ENCODE assay signal across 2 cellular contexts in genomic region chr17:17300624-17301568, GRCh38.
TF ChIP-seq lines count a peak whose summit lies in the region.

No MANE protein-coding gene starts in this region.

TF ChIP-seq in A549, 52 proteins besides CTCF, POLR2A, EP300 and RAD21 (continued from another document and continues in another):
- TF ChIP-seq FOSL2 (IDR thresholded peaks at IDR 0.05) (no peak), FOSL2 (CRISPR knock-in tag; IDR thresholded peaks at IDR 0.05) (no peak), NR3C1 (IDR thresholded peaks at IDR 0.05) (no peak), BHLHE40 (IDR thresholded peaks at IDR 0.05; ENCODE audit: low read depth, low read length) (no peak), NPAS2 (CRISPR knock-in tag; IDR thresholded peaks at IDR 0.05; ENCODE audit: borderline replicate concordance) (no peak), MAFK (IDR thresholded peaks at IDR 0.05; ENCODE audit: partially characterized antibody) (peak; percentile 30), MAZ (IDR thresholded peaks at IDR 0.05; ENCODE audit: borderline replicate concordance, low read depth, low read length) (no peak), BCL3 (IDR thresholded peaks at IDR 0.05) (no peak; the same call in 2 of the 3 replicates), EHF (CRISPR knock-in tag; IDR thresholded peaks at IDR 0.05) (no peak), MYC (IDR thresholded peaks at IDR 0.05; ENCODE audit: borderline replicate concordance, low read length) (no peak), TFCP2L1 (CRISPR knock-in tag; IDR thresholded peaks at IDR 0.05) (peak; percentile 36; the same call in 1 of the 2 replicates), KDM5A (IDR thresholded peaks at IDR 0.05) (0 out of 2 replicates have a peak, but pooled peaks have one; percentile 14), EHMT2 (IDR thresholded peaks at IDR 0.05; ENCODE audit: low read depth) (no peak; the same call in 1 of the 2 replicates), CHD4 (IDR thresholded peaks at IDR 0.05; ENCODE audit: borderline replicate concordance) (peak; percentile 91; the same call in 1 of the 2 replicates), HEYL (CRISPR knock-in tag; IDR thresholded peaks at IDR 0.05) (no peak), TP53 (CRISPR knock-in tag; IDR thresholded peaks at IDR 0.05) (0 out of 2 replicates have a peak, but pooled peaks have one; percentile 44), KDM1A (IDR thresholded peaks at IDR 0.05; ENCODE audit: low read depth) (peak; percentile 71), FOSB (CRISPR knock-in tag; IDR thresholded peaks at IDR 0.05) (no peak), ELK1 (IDR thresholded peaks at IDR 0.05; ENCODE audit: low read depth, low read length) (no peak), ZNF302 (CRISPR knock-in tag; IDR thresholded peaks at IDR 0.05) (no peak), POLR2AphosphoS2 (conservative IDR thresholded peaks at IDR 0.05; ENCODE audit: low read length) (no peak), ZC3H11A (IDR thresholded peaks at IDR 0.05) (no peak)
- TF ChIP-seq, protein P1, sequence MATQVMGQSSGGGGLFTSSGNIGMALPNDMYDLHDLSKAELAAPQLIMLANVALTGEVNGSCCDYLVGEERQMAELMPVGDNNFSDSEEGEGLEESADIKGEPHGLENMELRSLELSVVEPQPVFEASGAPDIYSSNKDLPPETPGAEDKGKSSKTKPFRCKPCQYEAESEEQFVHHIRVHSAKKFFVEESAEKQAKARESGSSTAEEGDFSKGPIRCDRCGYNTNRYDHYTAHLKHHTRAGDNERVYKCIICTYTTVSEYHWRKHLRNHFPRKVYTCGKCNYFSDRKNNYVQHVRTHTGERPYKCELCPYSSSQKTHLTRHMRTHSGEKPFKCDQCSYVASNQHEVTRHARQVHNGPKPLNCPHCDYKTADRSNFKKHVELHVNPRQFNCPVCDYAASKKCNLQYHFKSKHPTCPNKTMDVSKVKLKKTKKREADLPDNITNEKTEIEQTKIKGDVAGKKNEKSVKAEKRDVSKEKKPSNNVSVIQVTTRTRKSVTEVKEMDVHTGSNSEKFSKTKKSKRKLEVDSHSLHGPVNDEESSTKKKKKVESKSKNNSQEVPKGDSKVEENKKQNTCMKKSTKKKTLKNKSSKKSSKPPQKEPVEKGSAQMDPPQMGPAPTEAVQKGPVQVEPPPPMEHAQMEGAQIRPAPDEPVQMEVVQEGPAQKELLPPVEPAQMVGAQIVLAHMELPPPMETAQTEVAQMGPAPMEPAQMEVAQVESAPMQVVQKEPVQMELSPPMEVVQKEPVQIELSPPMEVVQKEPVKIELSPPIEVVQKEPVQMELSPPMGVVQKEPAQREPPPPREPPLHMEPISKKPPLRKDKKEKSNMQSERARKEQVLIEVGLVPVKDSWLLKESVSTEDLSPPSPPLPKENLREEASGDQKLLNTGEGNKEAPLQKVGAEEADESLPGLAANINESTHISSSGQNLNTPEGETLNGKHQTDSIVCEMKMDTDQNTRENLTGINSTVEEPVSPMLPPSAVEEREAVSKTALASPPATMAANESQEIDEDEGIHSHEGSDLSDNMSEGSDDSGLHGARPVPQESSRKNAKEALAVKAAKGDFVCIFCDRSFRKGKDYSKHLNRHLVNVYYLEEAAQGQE (IDR thresholded peaks at IDR 0.05) = no peak
- TF ChIP-seq, protein P2, sequence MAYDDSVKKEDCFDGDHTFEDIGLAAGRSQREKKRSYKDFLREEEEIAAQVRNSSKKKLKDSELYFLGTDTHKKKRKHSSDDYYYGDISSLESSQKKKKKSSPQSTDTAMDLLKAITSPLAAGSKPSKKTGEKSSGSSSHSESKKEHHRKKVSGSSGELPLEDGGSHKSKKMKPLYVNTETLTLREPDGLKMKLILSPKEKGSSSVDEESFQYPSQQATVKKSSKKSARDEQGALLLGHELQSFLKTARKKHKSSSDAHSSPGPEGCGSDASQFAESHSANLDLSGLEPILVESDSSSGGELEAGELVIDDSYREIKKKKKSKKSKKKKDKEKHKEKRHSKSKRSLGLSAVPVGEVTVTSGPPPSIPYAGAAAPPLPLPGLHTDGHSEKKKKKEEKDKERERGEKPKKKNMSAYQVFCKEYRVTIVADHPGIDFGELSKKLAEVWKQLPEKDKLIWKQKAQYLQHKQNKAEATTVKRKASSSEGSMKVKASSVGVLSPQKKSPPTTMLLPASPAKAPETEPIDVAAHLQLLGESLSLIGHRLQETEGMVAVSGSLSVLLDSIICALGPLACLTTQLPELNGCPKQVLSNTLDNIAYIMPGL (CRISPR knock-in tag; IDR thresholded peaks at IDR 0.05; ENCODE audit: borderline replicate concordance) = no peak; the same call in 1 of the 2 replicates
- TF ChIP-seq, protein P3, sequence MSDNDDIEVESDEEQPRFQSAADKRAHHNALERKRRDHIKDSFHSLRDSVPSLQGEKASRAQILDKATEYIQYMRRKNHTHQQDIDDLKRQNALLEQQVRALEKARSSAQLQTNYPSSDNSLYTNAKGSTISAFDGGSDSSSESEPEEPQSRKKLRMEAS (IDR thresholded peaks at IDR 0.05) = peak; percentile 48
- TF ChIP-seq, protein P4, sequence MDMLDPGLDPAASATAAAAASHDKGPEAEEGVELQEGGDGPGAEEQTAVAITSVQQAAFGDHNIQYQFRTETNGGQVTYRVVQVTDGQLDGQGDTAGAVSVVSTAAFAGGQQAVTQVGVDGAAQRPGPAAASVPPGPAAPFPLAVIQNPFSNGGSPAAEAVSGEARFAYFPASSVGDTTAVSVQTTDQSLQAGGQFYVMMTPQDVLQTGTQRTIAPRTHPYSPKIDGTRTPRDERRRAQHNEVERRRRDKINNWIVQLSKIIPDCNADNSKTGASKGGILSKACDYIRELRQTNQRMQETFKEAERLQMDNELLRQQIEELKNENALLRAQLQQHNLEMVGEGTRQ (IDR thresholded peaks at IDR 0.05) = 0 out of 2 replicates have a peak, but pooled peaks have one; percentile 15

TF ChIP-seq in HEK293, 187 proteins besides CTCF, POLR2A, EP300 and RAD21 (continued from another document and continues in another):
- TF ChIP-seq PRDM2 (tag by site-specific recombination; IDR thresholded peaks at IDR 0.05; ENCODE audit: borderline replicate concordance) = no peak
- TF ChIP-seq ZNF830 (tag by site-specific recombination; IDR thresholded peaks at IDR 0.05; ENCODE audit: low read depth) = no peak
- TF ChIP-seq, protein P5, sequence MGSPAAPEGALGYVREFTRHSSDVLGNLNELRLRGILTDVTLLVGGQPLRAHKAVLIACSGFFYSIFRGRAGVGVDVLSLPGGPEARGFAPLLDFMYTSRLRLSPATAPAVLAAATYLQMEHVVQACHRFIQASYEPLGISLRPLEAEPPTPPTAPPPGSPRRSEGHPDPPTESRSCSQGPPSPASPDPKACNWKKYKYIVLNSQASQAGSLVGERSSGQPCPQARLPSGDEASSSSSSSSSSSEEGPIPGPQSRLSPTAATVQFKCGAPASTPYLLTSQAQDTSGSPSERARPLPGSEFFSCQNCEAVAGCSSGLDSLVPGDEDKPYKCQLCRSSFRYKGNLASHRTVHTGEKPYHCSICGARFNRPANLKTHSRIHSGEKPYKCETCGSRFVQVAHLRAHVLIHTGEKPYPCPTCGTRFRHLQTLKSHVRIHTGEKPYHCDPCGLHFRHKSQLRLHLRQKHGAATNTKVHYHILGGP (tag by site-specific recombination; IDR thresholded peaks at IDR 0.05) = no peak
- TF ChIP-seq KLF17 (tag by site-specific recombination; IDR thresholded peaks at IDR 0.05) = peak; percentile 66
- TF ChIP-seq SP7 (tag by site-specific recombination; IDR thresholded peaks at IDR 0.05) = peak; percentile 63
- TF ChIP-seq ZNF354C (tag by site-specific recombination; IDR thresholded peaks at IDR 0.05; ENCODE audit: borderline replicate concordance, low read depth) = no peak
- no peak for TF ChIP-seq ZNF560 (tag by site-specific recombination; IDR thresholded peaks at IDR 0.05; ENCODE audit: borderline replicate concordance)
- no peak for TF ChIP-seq ZNF302 (tag by site-specific recombination; IDR thresholded peaks at IDR 0.05; ENCODE audit: low read depth)
- TF ChIP-seq SP2 (tag by site-specific recombination; IDR thresholded peaks at IDR 0.05) = peak; percentile 70
- TF ChIP-seq ZNF677 (tag by site-specific recombination; IDR thresholded peaks at IDR 0.05) = no peak
- no peak; the same call in 1 of the 2 replicates for TF ChIP-seq ZNF366 (tag by site-specific recombination; conservative IDR thresholded peaks at IDR 0.05)
- no peak; the same call in 1 of the 2 replicates for TF ChIP-seq ZNF280D (tag by site-specific recombination; IDR thresholded peaks at IDR 0.05)
- TF ChIP-seq ZNF707 (tag by site-specific recombination; IDR thresholded peaks at IDR 0.05) = no peak
- no peak for TF ChIP-seq ZNF26 (tag by site-specific recombination; IDR thresholded peaks at IDR 0.05)
- TF ChIP-seq ZBTB8A (tag by site-specific recombination; IDR thresholded peaks at IDR 0.05) = peak; percentile 91
- no peak for TF ChIP-seq ZNF473 (tag by site-specific recombination; IDR thresholded peaks at IDR 0.05)
- no peak; the same call in 1 of the 2 replicates for TF ChIP-seq ZNF660 (tag by site-specific recombination; IDR thresholded peaks at IDR 0.05)
- TF ChIP-seq ZNF596 (tag by site-specific recombination; IDR thresholded peaks at IDR 0.05) = no peak
- no peak; the same call in 1 of the 2 replicates for TF ChIP-seq KLF7 (tag by site-specific recombination; IDR thresholded peaks at IDR 0.05; ENCODE audit: borderline replicate concordance)
- TF ChIP-seq WT1 (tag by site-specific recombination; IDR thresholded peaks at IDR 0.05) = peak; percentile 54; the same call in 1 of the 2 replicates
